ENCODE assay signal across 8 cellular contexts in the genomic region with DNA sequence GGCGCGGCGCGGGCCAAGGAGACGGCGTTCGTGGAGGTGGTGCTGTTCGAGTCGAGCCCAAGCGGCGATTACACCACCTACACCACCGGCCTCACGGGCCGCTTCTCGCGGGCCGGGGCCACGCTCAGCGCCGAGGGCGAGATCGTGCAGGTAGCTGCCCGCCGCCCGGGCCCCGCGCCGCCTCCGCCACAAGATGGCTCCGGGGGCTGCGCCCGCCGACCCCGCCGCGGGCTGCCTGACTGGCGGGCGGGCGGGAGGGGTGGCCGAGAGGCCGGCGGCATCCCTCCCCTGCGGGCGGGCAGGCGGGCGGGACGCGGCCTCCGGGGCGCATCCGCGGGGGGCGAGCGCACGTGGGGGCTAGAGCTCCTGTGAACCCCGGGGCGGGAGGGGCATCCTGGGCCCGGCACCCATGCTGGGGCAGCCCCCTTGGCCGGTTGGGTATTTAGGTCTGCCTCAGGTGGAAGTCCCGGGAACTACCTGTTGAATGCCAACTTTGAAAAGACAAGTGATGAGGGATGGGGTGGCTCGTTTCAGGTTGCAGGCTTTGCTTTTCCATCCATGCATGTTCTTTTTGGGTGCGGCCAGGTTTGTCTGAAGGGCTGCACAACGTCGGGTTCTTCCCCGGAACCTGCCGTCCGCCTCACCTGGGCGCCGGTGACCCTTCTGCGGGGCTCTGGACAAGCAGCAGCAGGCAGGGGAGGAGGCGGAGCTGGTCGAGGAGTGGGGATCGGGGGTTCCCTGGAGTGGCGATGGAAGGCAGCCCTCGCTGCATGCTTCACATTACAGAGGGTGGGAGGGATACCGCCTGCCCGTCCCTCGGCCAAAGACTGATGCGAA. TPM values are rescaled to one million over a fixed set of nuclear protein-coding genes. Genes with fewer than 3 reads are reported as not detected.
DNase-seq lines count a peak whose midpoint lies in the region; ATAC-seq and TF ChIP-seq lines count a peak whose summit lies in the region.

No MANE protein-coding gene starts in this region.

- DNase-seq in HL-60 (ENCODE audit: low read depth in 1 of 2, low spot score in 1 of 2): peak in 1 of 2 experiments; percentile 11
- DNase-seq in activated CD4-positive, alpha-beta T cell treated with anti-CD3 and anti-CD28 coated beads for 4 hours: peak; percentile 27 to 36
- peak; percentile 71 for DNase-seq in ecto neural progenitor cell (ENCODE audit: low spot score)
- DNase-seq in mesendoderm: peak; percentile 77
- DNase-seq in testis: peak; percentile 22
- no peak for DNase-seq in NCI-H1048 (lab: John Stamatoyannopoulos, UW)

- TF ChIP-seq POLR2A in testis (IDR thresholded peaks at IDR 0.05): no peak

- H3K4me2 ChIP-seq in mesendoderm (ENCODE audit: low read length): peak overlapping the region; percentile 96

- no peak overlapping the region for H4K5ac ChIP-seq in mesendoderm (ENCODE audit: low read length)

- peaks cover 40% of the 10 kb centered on the region for H3K79me2 ChIP-seq in mesendoderm (ENCODE audit: control insufficient read depth, insufficient read depth, low read length)

- H3K27me3 ChIP-seq in HL-60 (ENCODE audit: insufficient read depth, poor library complexity, severe bottlenecking) (no peaks in the 10 kb centered on the region), mesendoderm (ENCODE audit: insufficient read depth, low read length, poor library complexity) (no peaks in the 10 kb centered on the region), testis (no peaks in the 10 kb centered on the region)

- ATAC-seq in GM18873 (IDR thresholded peaks at IDR 0.05; ENCODE audit: low FRiP score, unreplicated experiment): no peak

- H3K9ac ChIP-seq in ES-I3 (ENCODE audit: low read depth, low read length): peak overlapping the region; percentile 77
- H3K9ac ChIP-seq in mesendoderm (ENCODE audit: low read length): peak overlapping the region; percentile 83

- TF ChIP-seq CTCF in HL-60 (IDR thresholded peaks at IDR 0.05; ENCODE audit: insufficient read depth, low read length): no peak
- TF ChIP-seq CTCF in testis (IDR thresholded peaks at IDR 0.05): no peak

- peak overlapping the region; percentile 97 for H3K56ac ChIP-seq in mesendoderm (ENCODE audit: low read length)

- H4K8ac ChIP-seq in mesendoderm (ENCODE audit: low read depth, low read length): no peak overlapping the region

- H3K9me3 ChIP-seq in ES-I3 (ENCODE audit: control insufficient read depth, insufficient read depth, low read length) (no peaks in the 10 kb centered on the region), testis (no peaks in the 10 kb centered on the region)

- H3K4me1 ChIP-seq in ES-I3 (ENCODE audit: insufficient read depth, low read length) (peaks cover 21% of the 10 kb centered on the region), mesendoderm (ENCODE audit: control insufficient read depth, low read depth, low read length) (peaks cover 5% of the 10 kb centered on the region), testis (peaks cover 11% of the 10 kb centered on the region)

- H3K36me3 ChIP-seq in ES-I3 (ENCODE audit: insufficient read depth, low read length): no peaks in the 10 kb centered on the region
- no peaks in the 10 kb centered on the region for H3K36me3 ChIP-seq in mesendoderm (ENCODE audit: control insufficient read depth, insufficient read depth, low read length)
- H3K36me3 ChIP-seq in testis (ENCODE audit: low read depth, missing control alignments): no peaks in the 10 kb centered on the region

- WGBS in mesendoderm (ENCODE audit: extremely low coverage, insufficient coverage, low lambda C conversion rate): no CpG with 5 or more reads among the region's 79 CpGs
- WGBS in testis, 2 donors: 6 to 8% methylated on average over 6 to 28 of the region's 79 CpGs

- H2BK120ac ChIP-seq in mesendoderm (ENCODE audit: low read depth, low read length): peak overlapping the region; percentile 75

- H3K23ac ChIP-seq in mesendoderm (ENCODE audit: low read length): peak overlapping the region; percentile 72

- no peak overlapping the region for H2BK5ac ChIP-seq in mesendoderm (ENCODE audit: low read length)

- intact Hi-C loops in testis (cut with DNase I; ENCODE audit: low total_unique reads): no loop called here

- H3K79me1 ChIP-seq in mesendoderm (ENCODE audit: low read length): peaks cover 11% of the 10 kb centered on the region

- peak overlapping the region; percentile 98 for H3K18ac ChIP-seq in mesendoderm (ENCODE audit: low read length)

- peak overlapping the region; percentile 76 for H3K4ac ChIP-seq in mesendoderm (ENCODE audit: low read depth, low read length)

- H2AK5ac ChIP-seq in mesendoderm (ENCODE audit: low read length): no peak overlapping the region

- H2BK15ac ChIP-seq in mesendoderm (replicated peaks; ENCODE audit: low read depth): no peak overlapping the region

- H3K4me3 ChIP-seq in HL-60 (replicated peaks; ENCODE audit: insufficient read depth, low read length): peak overlapping the region; percentile 60
- H3K4me3 ChIP-seq in mesendoderm (ENCODE audit: low read length): peak overlapping the region; percentile 73
- H3K4me3 ChIP-seq in testis: peak overlapping the region; percentile 69 to 70

- no peak overlapping the region for H3K27ac ChIP-seq in HL-60 (replicated peaks)
- H3K27ac ChIP-seq in mesendoderm (ENCODE audit: low read depth, low read length): peak overlapping the region; percentile 83
- H3K27ac ChIP-seq in testis: no peak overlapping the region

RNA-seq across cellular contexts. Expression of a gene that starts 0.8 kb away (rescaled TPM):
- polyA plus RNA-seq in mesendoderm (2013, experiment 1 of 2): 12.2 TPM
- polyA plus RNA-seq in mesendoderm (2013, experiment 2 of 2): 11.9 TPM
- 10 to 100 TPM; 32.2 to 44.5 TPM for total RNA-seq in testis
- polyA plus RNA-seq in testis (ENCODE audit: insufficient read depth, low read depth, low replicate concordance): 13.9 TPM
